Comparison of ENCODE assay signal across 8 cellular contexts in genomic region chr9:105157178-105157583, GRCh38.
DNase-seq lines count a peak whose midpoint lies in the region; ATAC-seq and TF ChIP-seq lines count a peak whose summit lies in the region.

No MANE protein-coding gene starts in this region.

- H3K4me1 ChIP-seq in adipocyte (ENCODE audit: control insufficient read depth, insufficient read depth, low read length) (peaks cover 30% of the 10 kb centered on the region), parathyroid adenoma (peaks cover 6% of the 10 kb centered on the region)

- peaks cover 2% of the 10 kb centered on the region for H3K27me3 Mint-ChIP-seq in activated T-helper 2 cell treated with anti-CD3 and anti-CD28 coated beads, Interferon-gamma antibody, Interleukin-2, Interleukin-4, amounts not matched to agents 10 μg/mL and 5 μg/mL and 100 μg/mL, durations not matched to agents 14 hours and 24 hours and 36 hours (ENCODE audit: low read depth)

- no peak overlapping the region for H2AFZ ChIP-seq in parathyroid adenoma

- H3K36me3 Mint-ChIP-seq in activated T-helper 2 cell treated with anti-CD3 and anti-CD28 coated beads, Interferon-gamma antibody, Interleukin-2, Interleukin-4, amounts not matched to agents 10 μg/mL and 5 μg/mL and 100 μg/mL, durations not matched to agents 14 hours and 24 hours and 36 hours (ENCODE audit: low read depth), result no peaks in the 10 kb centered on the region

- H3K4me1 Mint-ChIP-seq in activated T-helper 2 cell treated with anti-CD3 and anti-CD28 coated beads, Interferon-gamma antibody, Interleukin-2, Interleukin-4, amounts not matched to agents 10 μg/mL and 5 μg/mL and 100 μg/mL, durations not matched to agents 14 hours and 24 hours and 36 hours (ENCODE audit: low read depth), result no peaks in the 10 kb centered on the region

- no peak overlapping the region for H3K4me3 Mint-ChIP-seq in activated T-helper 2 cell treated with anti-CD3 and anti-CD28 coated beads, Interferon-gamma antibody, Interleukin-2, Interleukin-4, amounts not matched to agents 10 μg/mL and 5 μg/mL and 100 μg/mL, durations not matched to agents 14 hours and 24 hours and 36 hours (ENCODE audit: low read depth)

- H3K9me3 Mint-ChIP-seq in activated T-helper 2 cell treated with anti-CD3 and anti-CD28 coated beads, Interferon-gamma antibody, Interleukin-2, Interleukin-4, amounts not matched to agents 10 μg/mL and 5 μg/mL and 100 μg/mL, durations not matched to agents 14 hours and 24 hours and 36 hours, result no peaks in the 10 kb centered on the region

- no peaks in the 10 kb centered on the region for H3K36me3 ChIP-seq in adipocyte (ENCODE audit: control insufficient read depth, insufficient read depth, low read length, severe bottlenecking)
- H3K36me3 ChIP-seq in parathyroid adenoma (ENCODE audit: control insufficient read depth, insufficient read depth, low read length), result no peaks in the 10 kb centered on the region

- H3K27ac ChIP-seq in parathyroid adenoma, result no peak overlapping the region

- H3K9ac ChIP-seq in adipocyte (ENCODE audit: low read length), result no peak overlapping the region
- no peak overlapping the region for H3K9ac ChIP-seq in parathyroid adenoma

- H3K27ac Mint-ChIP-seq in activated T-helper 2 cell treated with anti-CD3 and anti-CD28 coated beads, Interferon-gamma antibody, Interleukin-2, Interleukin-4, amounts not matched to agents 10 μg/mL and 5 μg/mL and 100 μg/mL, durations not matched to agents 14 hours and 24 hours and 36 hours, result no peak overlapping the region

- DNase-seq in CD1c-positive myeloid dendritic cell (ENCODE audit: extremely low spot score), result peak; percentile 81
- DNase-seq in NCI-H446 treated with DMSO at 0.1 percent for 48 hours (lab: John Stamatoyannopoulos, UW), result peak; percentile 35
- peak; percentile 88 for DNase-seq in adipocyte (ENCODE audit: low read depth)
- DNase-seq in Right ventricle myocardium superior, result peak; percentile 71
- DNase-seq in activated T-helper 2 cell treated with anti-CD3 and anti-CD28 coated beads, Interferon-gamma antibody, Interleukin-2, Interleukin-4, amounts not matched to agents 10 μg/mL and 5 μg/mL and 100 μg/mL, durations not matched to agents 14 hours and 24 hours and 36 hours (ENCODE audit: low spot score), result no peak

- no peak overlapping the region for H3K4me3 ChIP-seq in adipocyte (ENCODE audit: low read length)
- no peak overlapping the region for H3K4me3 ChIP-seq in parathyroid adenoma (ENCODE audit: low read depth, low read length)

- no peak overlapping the region for H3K4me2 ChIP-seq in parathyroid adenoma (ENCODE audit: low read length)

- H3K9me3 ChIP-seq in adipocyte (ENCODE audit: control insufficient read depth, low read length) (no peaks in the 10 kb centered on the region), parathyroid adenoma (ENCODE audit: control insufficient read depth, low read length) (no peaks in the 10 kb centered on the region)

- no peaks in the 10 kb centered on the region for H3K79me2 ChIP-seq in parathyroid adenoma

- peak; percentile 37 for TF ChIP-seq CTCF in parathyroid adenoma (IDR thresholded peaks at IDR 0.05)

- no peaks in the 10 kb centered on the region for H3K27me3 ChIP-seq in adipocyte (replicated peaks; ENCODE audit: control insufficient read depth, insufficient read depth, low read length)
- H3K27me3 ChIP-seq in parathyroid adenoma (ENCODE audit: control insufficient read depth, insufficient read depth, low read length), result no peaks in the 10 kb centered on the region

- peak; percentile 66 for ATAC-seq in GM18508 (IDR thresholded peaks at IDR 0.05; ENCODE audit: insufficient read depth, unreplicated experiment)
- peak; percentile 64 for ATAC-seq in HG03045 (IDR thresholded peaks at IDR 0.05; ENCODE audit: unreplicated experiment)
- peak; percentile 93 for ATAC-seq in Right ventricle myocardium superior (ENCODE audit: poor library complexity)

- intact Hi-C loops in Right ventricle myocardium superior (cut with DNase I), result loop anchor here (2.0 to 5.0 kb wide), 4 partner anchors 190 to 295 kb away; no protein-coding TSS in a partner anchor
- intact Hi-C loops in activated T-helper 2 cell treated with anti-CD3 and anti-CD28 coated beads, Interferon-gamma antibody, Interleukin-2, Interleukin-4, amounts not matched to agents 10 μg/mL and 5 μg/mL and 100 μg/mL, durations not matched to agents 14 hours and 24 hours and 36 hours (cut with micrococcal nuclease), result loop anchor here (1.0 to 10.0 kb wide), 3 partner anchors 230 to 372 kb away; partner anchors contain the start of gene ABCA1
